In genomic region chr3:169403855-169404254, GRCh38 we compare ENCODE assay signal across 19 cellular contexts.
"Had no signal": no experiment of that assay in that cellular context is flagged by ENCODE, and none has a peak within 500 bp of the region (broad histone marks: within the 10 kb centered on the region; RNA-seq: fewer than 3 reads in every experiment).

No MANE protein-coding gene starts in this region.

- DNase-seq: cerebellar nuclear complex; colonic mucosa; dermis blood vessel endothelial cell; erythroblast; lower lobe of right lung; mesendoderm; naive thymus-derived CD4-positive, alpha-beta T cell; nephron progenitor cell; psoas muscle; sigmoid colon; stimulated activated CD4-positive, alpha-beta T cell treated with anti-CD3 and anti-CD28 coated beads, Interleukin-12 subunit alpha, Interleukin-12 subunit beta, amount 100 ng/mL, for 4 hours; stimulated activated naive CD4-positive, alpha-beta T cell; stomach; substantia nigra; transverse colon had no signal

- H3K36me3 ChIP-seq: colonic mucosa, lower lobe of right lung, neutrophil, sigmoid colon, stomach, thoracic aorta, transverse colon had no signal

- ATAC-seq: left lobe of liver; naive thymus-derived CD4-positive, alpha-beta T cell; psoas muscle had no signal

- H3K4me1 ChIP-seq: colonic mucosa, psoas muscle, sigmoid colon had no signal

- H3K27me3 ChIP-seq: colonic mucosa, sigmoid colon, stomach, transverse colon had no signal

- H3K27ac ChIP-seq: colonic mucosa, lower lobe of right lung, neutrophil, psoas muscle, sigmoid colon, skin epidermis, stomach, transverse colon had no signal

- H3K4me3 ChIP-seq: colonic mucosa, lower lobe of right lung, psoas muscle, sigmoid colon, skin epidermis, stomach, transverse colon had no signal

- H3K9me3 ChIP-seq: colonic mucosa, lower lobe of right lung, neutrophil, psoas muscle, sigmoid colon, stomach, thoracic aorta, transverse colon had no signal
